In genomic region chr12:55730447-55730820, GRCh38 we compare ENCODE assay signal across 8 cellular contexts. TPM values are rescaled to one million over a fixed set of nuclear protein-coding genes. Genes with fewer than 3 reads are reported as not detected.
A peak's percentile ranks its signal among the peaks of the same experiment; 100 is the strongest.
DNase-seq lines count a peak whose midpoint lies in the region; ATAC-seq lines count a peak whose summit lies in the region.

No MANE protein-coding gene starts in this region.

- H3K27me3 ChIP-seq in CD4-positive, CD25-positive, alpha-beta regulatory T cell (ENCODE audit: control insufficient read depth, insufficient read depth, low read length) = no peaks in the 10 kb centered on the region
- H3K27me3 ChIP-seq in NT2/D1 (ENCODE audit: insufficient read depth, insufficient read length) = no peaks in the 10 kb centered on the region
- H3K27me3 ChIP-seq in ectodermal cell (ENCODE audit: control insufficient read depth, insufficient read depth, low read length, poor library complexity, severe bottlenecking) = no peaks in the 10 kb centered on the region
- no peaks in the 10 kb centered on the region for H3K27me3 ChIP-seq in neuron (ENCODE audit: insufficient read depth, low read length)

- H3K4me3 ChIP-seq in CD4-positive, CD25-positive, alpha-beta regulatory T cell (ENCODE audit: low read depth, low read length) = peak overlapping the region; percentile 73
- H3K4me3 ChIP-seq in NT2/D1 (ENCODE audit: insufficient read length, low read depth) (peak overlapping the region; percentile 92), ectodermal cell (ENCODE audit: insufficient read depth, low read depth, low read length) (peak overlapping the region; percentile 64), neuron (ENCODE audit: low read length) (peak overlapping the region; percentile 71)

- peak overlapping the region; percentile 85 to 94 (median 92) for H3K4me3 Mint-ChIP-seq in CD4-positive, CD25-positive, alpha-beta regulatory T cell

- H3K27me3 Mint-ChIP-seq in CD4-positive, CD25-positive, alpha-beta regulatory T cell = no peaks in the 10 kb centered on the region

- no peaks in the 10 kb centered on the region for H3K36me3 Mint-ChIP-seq in CD4-positive, CD25-positive, alpha-beta regulatory T cell

- 34 to 41% methylated on average over 3 of the region's 3 CpGs for WGBS in ectodermal cell, 2 experiments

- H3K9ac ChIP-seq in NT2/D1 (ENCODE audit: insufficient read length, low read depth) = peak overlapping the region; percentile 98

- peaks cover 36% of the 10 kb centered on the region for H3K4me1 ChIP-seq in CD4-positive, CD25-positive, alpha-beta regulatory T cell (ENCODE audit: control insufficient read depth, insufficient read depth, low read length, poor library complexity, severe bottlenecking)
- H3K4me1 ChIP-seq in NT2/D1 (ENCODE audit: insufficient read depth, insufficient read length) (peaks cover 15% of the 10 kb centered on the region), ectodermal cell (ENCODE audit: control insufficient read depth, insufficient read depth, low read length) (peaks cover 14% of the 10 kb centered on the region), neuron (ENCODE audit: insufficient read depth, low read length) (peaks cover 25% of the 10 kb centered on the region)

- H3K27ac ChIP-seq in CD4-positive, CD25-positive, alpha-beta regulatory T cell (ENCODE audit: insufficient read depth, low read length, poor library complexity, severe bottlenecking) = peak overlapping the region; percentile 79
- no peak overlapping the region for H3K27ac ChIP-seq in ectodermal cell (ENCODE audit: insufficient read depth, low read depth, low read length, poor library complexity, severe bottlenecking)

- no peak for ATAC-seq in CD4-positive, CD25-positive, alpha-beta regulatory T cell (ENCODE audit: low read depth in 2 of 2)
- ATAC-seq in GM19467 (IDR thresholded peaks at IDR 0.05; ENCODE audit: unreplicated experiment) = no peak

- peak overlapping the region; percentile 92 to 96 (median 95) for H3K27ac Mint-ChIP-seq in CD4-positive, CD25-positive, alpha-beta regulatory T cell

- H3K4me1 Mint-ChIP-seq in CD4-positive, CD25-positive, alpha-beta regulatory T cell = peaks cover 6 to 37% (median 23%) of the 10 kb centered on the region in 4 donors

- no peak overlapping the region for H2AFZ ChIP-seq in neuron (ENCODE audit: low read depth, low read length)

- no peaks in the 10 kb centered on the region for H3K36me3 ChIP-seq in CD4-positive, CD25-positive, alpha-beta regulatory T cell (ENCODE audit: control insufficient read depth, insufficient read depth, low read length)
- H3K36me3 ChIP-seq in NT2/D1 (ENCODE audit: insufficient read depth, insufficient read length, low read length) (peaks cover 35% of the 10 kb centered on the region), ectodermal cell (ENCODE audit: control insufficient read depth, insufficient read depth, low read length) (peaks cover 4% of the 10 kb centered on the region), neuron (ENCODE audit: insufficient read depth, low read length) (peaks cover 13% of the 10 kb centered on the region)

- H3K9me3 Mint-ChIP-seq in CD4-positive, CD25-positive, alpha-beta regulatory T cell = peaks cover 0 to 2% (median 0%) of the 10 kb centered on the region in 7 donors

- H3K9me3 ChIP-seq in CD4-positive, CD25-positive, alpha-beta regulatory T cell (ENCODE audit: control insufficient read depth in 2 of 2, low read length in 2 of 2) = no peaks in the 10 kb centered on the region
- H3K9me3 ChIP-seq in NT2/D1 (ENCODE audit: insufficient read depth, low read length) = no peaks in the 10 kb centered on the region
- no peaks in the 10 kb centered on the region for H3K9me3 ChIP-seq in ectodermal cell (ENCODE audit: control insufficient read depth, low read length)
- H3K9me3 ChIP-seq in neuron (ENCODE audit: low read length) = no peaks in the 10 kb centered on the region

- DNase-seq in CD4-positive, CD25-positive, alpha-beta regulatory T cell = peak in 1 of 3 donors; percentile 44
- no peak for DNase-seq in NT2/D1 (ENCODE audit: low read depth, low spot score)
- no peak for DNase-seq in C1 segment of cervical spinal cord (lab: John Stamatoyannopoulos, UW)
- DNase-seq in GM19240 (ENCODE audit: insufficient read length, low spot score) = no peak
- no peak for DNase-seq in posterior vena cava (ENCODE audit: low spot score)

- intact Hi-C loops in posterior vena cava (cut with DNase I) = no loop called here

RNA-seq across cellular contexts. Expression of gene CD63, which starts 1.6 kb away (rescaled TPM):
- total RNA-seq in CD4-positive, CD25-positive, alpha-beta regulatory T cell = 46.4 TPM
- 100 to 1,000 TPM; 145 to 205 (median 180) TPM for polyA plus RNA-seq in CD4-positive, CD25-positive, alpha-beta regulatory T cell
- 324 TPM for polyA plus RNA-seq in ectodermal cell (2013, experiment 1 of 4)
- 362 TPM for polyA plus RNA-seq in ectodermal cell (2013, experiment 2 of 4)
- polyA plus RNA-seq in ectodermal cell (2013, experiment 3 of 4) = 287 TPM
- polyA plus RNA-seq in ectodermal cell (2013, experiment 4 of 4) = 360 TPM
- 1,000 to 10,000 TPM; 1,385 to 1,570 TPM for total RNA-seq in posterior vena cava

RNA-seq across cellular contexts. Expression of gene RDH5, which starts 10.2 kb away (rescaled TPM):
- total RNA-seq in CD4-positive, CD25-positive, alpha-beta regulatory T cell = 10.1 TPM
- polyA plus RNA-seq in CD4-positive, CD25-positive, alpha-beta regulatory T cell = 1 to 10 TPM in 3 of 4 donors, under 1 TPM in 1; 0.94 to 1.6 (median 1.4) TPM
- polyA plus RNA-seq in ectodermal cell (2013, experiment 1 of 4) = 11.7 TPM
- 9.5 TPM for polyA plus RNA-seq in ectodermal cell (2013, experiment 2 of 4)
- polyA plus RNA-seq in ectodermal cell (2013, experiment 3 of 4) = 5.1 TPM
- polyA plus RNA-seq in ectodermal cell (2013, experiment 4 of 4) = 7.1 TPM
- 10 to 100 TPM; 19.2 to 39.7 TPM for total RNA-seq in posterior vena cava

RNA-seq across cellular contexts. Expression of gene GDF11, which starts 12.5 kb away (rescaled TPM):
- total RNA-seq in CD4-positive, CD25-positive, alpha-beta regulatory T cell = 7.4 TPM
- 1 to 10 TPM in 1 of 4 donors, under 1 TPM in 3; 0.56 to 1.2 (median 0.66) TPM for polyA plus RNA-seq in CD4-positive, CD25-positive, alpha-beta regulatory T cell
- polyA plus RNA-seq in ectodermal cell (2013, experiment 1 of 4) = 46.1 TPM
- polyA plus RNA-seq in ectodermal cell (2013, experiment 2 of 4) = 51.2 TPM
- 45.1 TPM for polyA plus RNA-seq in ectodermal cell (2013, experiment 3 of 4)
- 49.0 TPM for polyA plus RNA-seq in ectodermal cell (2013, experiment 4 of 4)
- 10 to 100 TPM in 1 of 2 donors, 1 to 10 TPM in 1; 8.4 to 11.0 TPM for total RNA-seq in posterior vena cava

RNA-seq across cellular contexts. Expression of gene BLOC1S1, which starts 14.6 kb away (rescaled TPM):
- total RNA-seq in CD4-positive, CD25-positive, alpha-beta regulatory T cell = 60.1 TPM
- polyA plus RNA-seq in CD4-positive, CD25-positive, alpha-beta regulatory T cell = 100 to 1,000 TPM in 3 of 4 donors, 10 to 100 TPM in 1; 83.6 to 128 (median 112) TPM
- 87.3 TPM for polyA plus RNA-seq in ectodermal cell (2013, experiment 1 of 4)
- 74.4 TPM for polyA plus RNA-seq in ectodermal cell (2013, experiment 2 of 4)
- polyA plus RNA-seq in ectodermal cell (2013, experiment 3 of 4) = 83.9 TPM
- polyA plus RNA-seq in ectodermal cell (2013, experiment 4 of 4) = 86.3 TPM
- total RNA-seq in posterior vena cava = 100 to 1,000 TPM; 115 to 118 TPM

RNA-seq across cellular contexts. Expression of gene ITGA7, which starts 22.7 kb away (rescaled TPM):
- total RNA-seq in CD4-positive, CD25-positive, alpha-beta regulatory T cell = 0.76 TPM
- polyA plus RNA-seq in CD4-positive, CD25-positive, alpha-beta regulatory T cell = under 1 TPM in 1 of 4 donors, not detected in 3; 0.29 TPM
- 110 TPM for polyA plus RNA-seq in ectodermal cell (2013, experiment 1 of 4)
- 117 TPM for polyA plus RNA-seq in ectodermal cell (2013, experiment 2 of 4)
- 90.5 TPM for polyA plus RNA-seq in ectodermal cell (2013, experiment 3 of 4)
- 99.9 TPM for polyA plus RNA-seq in ectodermal cell (2013, experiment 4 of 4)
- 100 to 1,000 TPM; 497 to 570 TPM for total RNA-seq in posterior vena cava

Comparison
In these comparisons a context has a peak if more than half of its experiments do, and no peak if none do; other contexts are left out.
1. RNA of gene CD63, which starts 1.6 kb away (total RNA-seq): 1,385 to 1,570 TPM in posterior vena cava; 46.4 TPM in CD4-positive, CD25-positive, alpha-beta regulatory T cell (single experiment); every median in the first group is over 10 times any median in the second.
2. Peak in every context shown above with its lines, with median percentiles within 50 percentile points of each other: H3K4me3 ChIP-seq.